In the genomic region with DNA sequence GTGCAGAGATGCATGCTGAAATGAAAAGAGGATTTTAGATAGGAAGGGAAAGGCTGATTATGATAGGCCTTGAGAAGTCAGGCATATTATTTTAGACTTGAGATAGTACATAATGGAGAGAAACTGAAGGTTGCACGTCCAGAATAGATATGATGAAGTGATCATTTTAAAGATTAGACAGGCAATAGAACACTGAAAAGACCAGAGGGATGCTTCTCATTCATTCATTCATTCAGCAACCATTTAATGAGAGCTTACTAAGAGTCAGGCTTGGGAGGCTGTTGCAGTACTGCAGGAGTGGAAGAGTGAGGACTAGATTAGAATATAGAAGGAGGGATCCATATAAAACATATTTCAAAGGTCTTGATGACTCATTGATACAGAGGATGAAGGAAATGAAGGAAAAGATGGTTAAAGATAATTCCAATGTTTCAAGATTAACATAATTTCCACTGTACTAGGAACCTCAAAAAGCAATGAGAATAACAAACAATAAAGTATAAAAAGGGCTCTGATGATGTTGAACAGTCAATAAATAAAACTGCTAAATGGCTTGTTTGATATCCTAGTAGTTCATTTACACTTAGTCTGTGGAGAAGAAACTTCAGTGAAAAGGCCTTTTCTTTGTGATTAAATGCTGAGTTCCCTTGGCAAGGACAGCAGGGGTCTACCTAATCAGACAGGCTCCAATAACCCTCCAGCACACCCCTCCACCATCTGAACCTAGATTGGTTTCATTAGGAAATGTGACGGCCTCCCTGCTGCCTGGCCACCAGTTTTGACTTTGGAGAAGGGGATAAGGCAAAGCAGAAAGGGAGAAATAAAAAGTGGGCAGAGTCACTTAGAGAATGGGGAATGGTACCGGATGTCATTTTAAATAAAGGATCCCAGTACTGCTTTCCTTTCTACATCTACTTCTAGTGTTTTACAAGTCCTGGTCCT, we compare ENCODE assay signal across 8 cellular contexts. TPM values are rescaled to one million over a fixed set of nuclear protein-coding genes. Genes with fewer than 3 reads are reported as not detected.
DNase-seq lines count a peak whose midpoint lies in the region; ATAC-seq, FAIRE-seq and TF ChIP-seq lines count a peak whose summit lies in the region.

No MANE protein-coding gene starts in this region.

- peaks cover 58% of the 10 kb centered on the region for H3K79me2 ChIP-seq in HepG2 (ENCODE audit: insufficient read depth, low read length)

- H3K4me1 ChIP-seq in adrenal gland (replicated peaks in 1 of 2) (peaks cover 25 to 64% of the 10 kb centered on the region in 2 donors), HepG2 (ENCODE audit: insufficient read depth, low read length) (peaks cover 72% of the 10 kb centered on the region), tibial artery (peaks cover 0 to 60% (median 37%) of the 10 kb centered on the region in 4 donors)

- peaks cover 3% of the 10 kb centered on the region for H3K36me3 Mint-ChIP-seq in activated T-cell treated with anti-CD3 and anti-CD28 coated beads, Interleukin-2, amount 50 U/mL, for 4 hours (ENCODE audit: insufficient read depth)

- no peaks in the 10 kb centered on the region for H3K9me3 Mint-ChIP-seq in activated T-cell treated with anti-CD3 and anti-CD28 coated beads, Interleukin-2, amount 50 U/mL, for 4 hours

- TF ChIP-seq RAD21 in HepG2 (CRISPR knock-in tag; IDR thresholded peaks at IDR 0.05) = no peak

- no peak for ATAC-seq in activated T-cell treated with anti-CD3 and anti-CD28 coated beads, Interleukin-2, amount 50 U/mL, for 4 hours
- no peak for ATAC-seq in HepG2

- H3K9ac ChIP-seq in HepG2 (ENCODE audit: insufficient read depth, low read depth, low read length) = peak overlapping the region; percentile 88

- H3K9me3 ChIP-seq in adrenal gland (replicated peaks in 1 of 3) = no peaks in the 10 kb centered on the region
- H3K9me3 ChIP-seq in HepG2 (ENCODE audit: low read length) = no peaks in the 10 kb centered on the region
- H3K9me3 ChIP-seq in tibial artery = no peaks in the 10 kb centered on the region

- DNase-seq in activated T-cell treated with anti-CD3 and anti-CD28 coated beads, Interleukin-2, amount 50 U/mL, for 4 hours = no peak
- DNase-seq in activated T-cell treated with anti-CD3 and anti-CD28 coated beads, Interleukin-2, amount 50 U/mL, for 1 hour = no peak
- no peak for DNase-seq in adrenal gland
- no peak for DNase-seq in HepG2 (ENCODE audit: low spot score)
- no peak for DNase-seq in tibial artery
- DNase-seq in retina = no peak
- DNase-seq in NCI-H345 (lab: John Stamatoyannopoulos, UW) = no peak
- no peak for DNase-seq in SIG-M5 treated with dmso at 0.1 percent for 504 hours (lab: John Stamatoyannopoulos, UW; ENCODE audit: unreplicated experiment)

- H3K4me3 ChIP-seq in adrenal gland (peak overlapping the region in 2 of 4 donors; percentile 65 to 77), HepG2 (replicated peaks in 1 of 3; ENCODE audit: insufficient read depth in 1 of 3, low read depth in 2 of 3, low read length in 3 of 3) (peak overlapping the region; percentile 78 to 90 (median 81)), tibial artery (peak overlapping the region; percentile 62 to 90)

- POLR2A ChIA-PET in HepG2 (lab: Yijun Ruan, JAX) = interaction anchor here (0.9 kb wide), 1 partner anchor 389 kb away, joined by 3 read pairs; the partner anchor contains the start of gene TMEM14A

- TF ChIP-seq POLR2A in adrenal gland (IDR thresholded peaks at IDR 0.05) (no peak), HepG2 (IDR thresholded peaks at IDR 0.05; ENCODE audit: insufficient read depth in 1 of 2, low read depth in 2 of 2, low read length in 2 of 2) (no peak)

- peak overlapping the region; percentile 91 for H3K4me3 Mint-ChIP-seq in activated T-cell treated with anti-CD3 and anti-CD28 coated beads, Interleukin-2, amount 50 U/mL, for 4 hours

- 19 to 31% (median 26%) methylated on average over 3 of the region's 3 CpGs for WGBS in adrenal gland, 4 donors
- whole genome bisulfite sequencing in HepG2 (ENCODE audit: low lambda C conversion rate) = 56% methylated on average over 3 of the region's 3 CpGs

- H3K4me2 ChIP-seq in HepG2 (ENCODE audit: low read depth, low read length) = peak overlapping the region; percentile 82

- no peak overlapping the region for H2AFZ ChIP-seq in HepG2 (ENCODE audit: low read length)

- H3K27me3 Mint-ChIP-seq in activated T-cell treated with anti-CD3 and anti-CD28 coated beads, Interleukin-2, amount 50 U/mL, for 4 hours (ENCODE audit: low read depth) = no peaks in the 10 kb centered on the region

- H3K27ac ChIP-seq in adrenal gland (peak overlapping the region in 3 of 5 donors; percentile 84 to 96 (median 95)), HepG2 (ENCODE audit: extremely low read length, insufficient read depth, low read length) (no peak overlapping the region), tibial artery (peak overlapping the region; percentile 87 to 97)

- H3K27me3 ChIP-seq in adrenal gland (no peaks in the 10 kb centered on the region), HepG2 (ENCODE audit: control insufficient read depth in 1 of 2, insufficient read depth in 2 of 2, low read length in 2 of 2) (no peaks in the 10 kb centered on the region), tibial artery (no peaks in the 10 kb centered on the region)

- H3K36me3 ChIP-seq in adrenal gland (replicated peaks in 1 of 2) = no peaks in the 10 kb centered on the region
- H3K36me3 ChIP-seq in HepG2 (replicated peaks in 1 of 2; ENCODE audit: control insufficient read depth in 1 of 2, insufficient read depth in 2 of 2, low read length in 2 of 2) = no peaks in the 10 kb centered on the region; a peak in 1 of 5 replicates
- no peaks in the 10 kb centered on the region for H3K36me3 ChIP-seq in tibial artery

- TF ChIP-seq EP300 in HepG2 (IDR thresholded peaks at IDR 0.05; ENCODE audit: low read depth in 2 of 2, low read length in 2 of 2) (no peak), HepG2 (CRISPR knock-in tag; IDR thresholded peaks at IDR 0.05; ENCODE audit: borderline replicate concordance) (no peak)

- peaks cover 61% of the 10 kb centered on the region for H3K4me1 Mint-ChIP-seq in activated T-cell treated with anti-CD3 and anti-CD28 coated beads, Interleukin-2, amount 50 U/mL, for 4 hours (ENCODE audit: low read depth)

- CTCF ChIA-PET in HepG2 (lab: Yijun Ruan, JAX; ENCODE audit: low intra/inter-chr PET ratio, low total read pairs) = no interaction called here

- intact Hi-C loops in adrenal gland (cut with DNase I) (loop anchor here in 1 of 2 donors (10.0 kb wide), 1 partner anchor 185 kb away; no protein-coding TSS in a partner anchor), HepG2 (cut with micrococcal nuclease; ENCODE audit: unreplicated experiment) (no loop called here), tibial artery (cut with DNase I; ENCODE audit: low total_unique reads) (no loop called here)

- FAIRE-seq in HepG2 (lab: Jason Lieb, UNC) = no peak

- no peaks in the 10 kb centered on the region for H4K20me1 ChIP-seq in HepG2 (ENCODE audit: insufficient read depth, low read length)

- BruUV-seq in HepG2 (replicated peaks; lab: Mats Ljungman, UMichigan) = TSS peak; percentile 50

- TF ChIP-seq CTCF in adrenal gland (IDR thresholded peaks at IDR 0.05) (no peak), HepG2 (CRISPR knock-in tag; IDR thresholded peaks at IDR 0.05) (no peak), tibial artery (IDR thresholded peaks at IDR 0.05) (no peak)

- in situ Hi-C loops in HepG2 (cut with HindIII; ENCODE audit: extremely low pct_ligation_motif_present, low pct_unique_long_range_greater_than_20kb) = no loop called here

RNA-seq across cellular contexts. Expression of gene CILK1, which starts 1.7 kb away (rescaled TPM):
- 1 to 10 TPM; 2.6 to 3.6 (median 3.2) TPM for total RNA-seq in activated T-cell treated with anti-CD3 and anti-CD28 coated beads, Interleukin-2, amount 50 U/mL, for 4 hours
- total RNA-seq in adrenal gland = 10 to 100 TPM; 28.2 to 71.1 (median 47.4) TPM
- polyA plus RNA-seq in adrenal gland = 10 to 100 TPM; 11.7 to 52.7 (median 12.1) TPM
- total RNA-seq in HepG2 (2016; rRNA removed; fragmentation: Illumina TruSeq; extraction: Trizol) = 15.5 and 25.4 TPM in 2 replicates
- total RNA-seq in HepG2 (2016; cell fraction: cytosol; rRNA removed; fragmentation: Illumina TruSeq; extraction: Trizol; ENCODE audit: low read depth) = 1.7 and 1.8 TPM in 2 replicates
- total RNA-seq in HepG2 (2016; cell fraction: insoluble cytoplasmic fraction; rRNA removed; fragmentation: Illumina TruSeq; extraction: Trizol) = 15.4 and 24.0 TPM in 2 replicates
- 12.7 and 13.3 TPM in 2 replicates for total RNA-seq in HepG2 (2016; cell fraction: membrane; rRNA removed; fragmentation: Illumina TruSeq; extraction: Trizol)
- 13.0 and 14.6 TPM in 2 replicates for total RNA-seq in HepG2 (2016; cell fraction: nucleus; rRNA removed; fragmentation: Illumina TruSeq; extraction: Trizol)
- 8.7 and 11.4 TPM in 2 replicates for polyA plus RNA-seq in HepG2 (2011; rRNA removed)
- 5.9 and 7.6 TPM in 2 replicates for polyA plus RNA-seq in HepG2 (2011; cell fraction: cytosol; rRNA removed)
- 4.6 and 4.9 TPM in 2 replicates for polyA plus RNA-seq in HepG2 (2011; cell fraction: nucleus; rRNA removed)
- 5.6 and 6.2 TPM in 2 replicates for polyA plus RNA-seq in HepG2 (2012)
- 1.3 and 1.4 TPM in 2 replicates for polyA plus RNA-seq in HepG2 (2016; cell fraction: cytosol; fragmentation: Illumina TruSeq; extraction: Trizol; ENCODE audit: low read depth)
- polyA plus RNA-seq in HepG2 (2016; cell fraction: insoluble cytoplasmic fraction; fragmentation: Illumina TruSeq; extraction: Trizol; ENCODE audit: low read depth) = 24.9 and 25.0 TPM in 2 replicates
- polyA plus RNA-seq in HepG2 (2016; cell fraction: membrane; fragmentation: Illumina TruSeq; extraction: Trizol; ENCODE audit: low read depth) = 7.3 and 7.7 TPM in 2 replicates
- 19.5 and 21.6 TPM in 2 replicates for polyA plus RNA-seq in HepG2 (2016; cell fraction: nucleus; fragmentation: Illumina TruSeq; extraction: Trizol; ENCODE audit: insufficient read depth, low read depth)
- 6.8 and 9.5 TPM in 2 replicates for polyA minus RNA-seq in HepG2 (2011; rRNA and poly(A)+ RNA removed; ENCODE audit: low replicate concordance)
- 7.1 and 9.0 TPM in 2 replicates for polyA minus RNA-seq in HepG2 (2011; cell fraction: cytosol; rRNA and poly(A)+ RNA removed)
- polyA minus RNA-seq in HepG2 (2011; cell fraction: nucleus; rRNA and poly(A)+ RNA removed) = 8.2 and 11.1 TPM in 2 replicates

RNA-seq across cellular contexts. Expression of gene FBXO9, which starts 5.3 kb away (rescaled TPM):
- 10 to 100 TPM; 46.6 to 49.2 (median 49.0) TPM for total RNA-seq in activated T-cell treated with anti-CD3 and anti-CD28 coated beads, Interleukin-2, amount 50 U/mL, for 4 hours
- total RNA-seq in adrenal gland (100 to 1,000 TPM in 7 of 8 donors, 10 to 100 TPM in 1; 42.7 to 396 (median 163) TPM), HepG2 (2016; rRNA removed; fragmentation: Illumina TruSeq; extraction: Trizol) (59.2 and 64.3 TPM in 2 replicates)
- polyA plus RNA-seq in adrenal gland (100 to 1,000 TPM in 1 of 3 donors, 10 to 100 TPM in 2; 60.1 to 176 (median 60.8) TPM), HepG2 (2011; rRNA removed) (93.5 and 98.4 TPM in 2 replicates)
- total RNA-seq in HepG2 (2016; cell fraction: cytosol; rRNA removed; fragmentation: Illumina TruSeq; extraction: Trizol; ENCODE audit: low read depth) = 39.0 and 41.9 TPM in 2 replicates
- 57.9 and 71.5 TPM in 2 replicates for total RNA-seq in HepG2 (2016; cell fraction: insoluble cytoplasmic fraction; rRNA removed; fragmentation: Illumina TruSeq; extraction: Trizol)
- total RNA-seq in HepG2 (2016; cell fraction: membrane; rRNA removed; fragmentation: Illumina TruSeq; extraction: Trizol) = 69.1 and 90.8 TPM in 2 replicates
- 79.2 and 92.5 TPM in 2 replicates for total RNA-seq in HepG2 (2016; cell fraction: nucleus; rRNA removed; fragmentation: Illumina TruSeq; extraction: Trizol)
- 44.3 and 45.4 TPM in 2 replicates for polyA plus RNA-seq in HepG2 (2011; cell fraction: cytosol; rRNA removed)
- polyA plus RNA-seq in HepG2 (2011; cell fraction: nucleus; rRNA removed) = 382 and 412 TPM in 2 replicates
- polyA plus RNA-seq in HepG2 (2012) = 65.8 and 76.9 TPM in 2 replicates
- 44.6 and 65.5 TPM in 2 replicates for polyA plus RNA-seq in HepG2 (2016; cell fraction: cytosol; fragmentation: Illumina TruSeq; extraction: Trizol; ENCODE audit: low read depth)
- 77.5 and 86.9 TPM in 2 replicates for polyA plus RNA-seq in HepG2 (2016; cell fraction: insoluble cytoplasmic fraction; fragmentation: Illumina TruSeq; extraction: Trizol; ENCODE audit: low read depth)
- polyA plus RNA-seq in HepG2 (2016; cell fraction: membrane; fragmentation: Illumina TruSeq; extraction: Trizol; ENCODE audit: low read depth) = 66.8 and 86.6 TPM in 2 replicates
- polyA plus RNA-seq in HepG2 (2016; cell fraction: nucleus; fragmentation: Illumina TruSeq; extraction: Trizol; ENCODE audit: insufficient read depth, low read depth) = 216 and 220 TPM in 2 replicates
- 55.2 and 76.3 TPM in 2 replicates for polyA minus RNA-seq in HepG2 (2011; rRNA and poly(A)+ RNA removed; ENCODE audit: low replicate concordance)
- polyA minus RNA-seq in HepG2 (2011; cell fraction: cytosol; rRNA and poly(A)+ RNA removed) = 24.3 and 30.7 TPM in 2 replicates
- polyA minus RNA-seq in HepG2 (2011; cell fraction: nucleus; rRNA and poly(A)+ RNA removed) = 98.2 and 133 TPM in 2 replicates
